ENCODE assay signal across 20 cellular contexts in genomic region chr6:105759015-105759414, GRCh38.
A peak's percentile ranks its signal among the peaks of the same experiment; 100 is the strongest.
DNase-seq lines count a peak whose midpoint lies in the region; ATAC-seq and TF ChIP-seq lines count a peak whose summit lies in the region.
"Had no signal": no experiment of that assay in that cellular context is flagged by ENCODE, and none has a peak within 500 bp of the region (broad histone marks: within the 10 kb centered on the region; RNA-seq: fewer than 3 reads in every experiment).

No MANE protein-coding gene starts in this region.

- H3K4me3 Mint-ChIP-seq in stimulated activated effector memory CD8-positive, alpha-beta T cell treated with anti-CD3 and anti-CD28 coated beads, Interleukin-12 subunit alpha, Interleukin-12 subunit beta, amount 100 ng/mL, for 72 hours: no peak overlapping the region
- H3K4me3 Mint-ChIP-seq: CD8-positive, alpha-beta T cell had no signal

- ATAC-seq in foreskin keratinocyte: peak; percentile 4
- ATAC-seq in stimulated activated effector memory CD8-positive, alpha-beta T cell treated with anti-CD3 and anti-CD28 coated beads, Interleukin-12 subunit alpha, Interleukin-12 subunit beta, amount 100 ng/mL, for 72 hours: no peak
- ATAC-seq: CD8-positive, alpha-beta T cell; GM12878; HepG2 had no signal

- DNase-seq in NCI-H748 (lab: John Stamatoyannopoulos, UW; ENCODE audit: unreplicated experiment) (peak; percentile 19), NCI-H748 treated with DMSO at 0.1 percent for 48 hours (lab: John Stamatoyannopoulos, UW) (no peak), PC-9 (peak in 1 of 2 experiments; percentile 73), foreskin keratinocyte (peak in 1 of 2 donors; percentile 50), ureter (ENCODE audit: low spot score) (peak; percentile 58), SIG-M5 treated with dmso at 0.1 percent for 504 hours (lab: John Stamatoyannopoulos, UW; ENCODE audit: unreplicated experiment) (no peak), brain microvascular endothelial cell (no peak)
- no peak for DNase-seq in stimulated activated effector memory CD8-positive, alpha-beta T cell treated with anti-CD3 and anti-CD28 coated beads, Interleukin-12 subunit alpha, Interleukin-12 subunit beta, amount 100 ng/mL, for 72 hours (ENCODE audit: low spot score in 2 of 2)
- DNase-seq: 8988T; CD8-positive, alpha-beta T cell; GDM1; GOT3; MG63; NCI-H1092 treated with DMSO at 0.1 percent for 48 hours; NCI-H187 treated with DMSO at 0.1 percent for 48 hours; NCI-H82; SHP77 had no signal

- peaks cover 6% of the 10 kb centered on the region; the same call in 1 of the 2 replicates for H3F3A ChIP-seq in PC-9 (ENCODE audit: insufficient read depth, low read depth)

- peaks cover 43% of the 10 kb centered on the region for H3K4me1 ChIP-seq in PC-9 (replicated peaks; ENCODE audit: insufficient read depth)
- peaks cover 61% of the 10 kb centered on the region for H3K4me1 ChIP-seq in foreskin keratinocyte

- in situ Hi-C loops in brain microvascular endothelial cell (cut with HindIII; ENCODE audit: low pct_ligation_motif_present, low sequenced_read_pairs): no loop called here

- POLR2A ChIA-PET in PC-9 (lab: Charles Lee; ENCODE audit: unreplicated experiment): no interaction called here

- H3K9me3 ChIP-seq in PC-9 (ENCODE audit: insufficient read depth, low read depth): no peaks in the 10 kb centered on the region; the same call in 1 of the 2 replicates
- H3K9me3 ChIP-seq: BLaER1, MG63 had no signal

- H3K4me1 Mint-ChIP-seq in stimulated activated effector memory CD8-positive, alpha-beta T cell treated with anti-CD3 and anti-CD28 coated beads, Interleukin-12 subunit alpha, Interleukin-12 subunit beta, amount 100 ng/mL, for 72 hours: peaks cover 34% of the 10 kb centered on the region

- no peaks in the 10 kb centered on the region for H3K36me3 Mint-ChIP-seq in stimulated activated effector memory CD8-positive, alpha-beta T cell treated with anti-CD3 and anti-CD28 coated beads, Interleukin-12 subunit alpha, Interleukin-12 subunit beta, amount 100 ng/mL, for 72 hours
- H3K36me3 Mint-ChIP-seq: CD8-positive, alpha-beta T cell had no signal

- intact Hi-C loops in PC-9 (cut with micrococcal nuclease; ENCODE audit: unreplicated experiment): no loop called here

- H3K9me3 Mint-ChIP-seq in stimulated activated effector memory CD8-positive, alpha-beta T cell treated with anti-CD3 and anti-CD28 coated beads, Interleukin-12 subunit alpha, Interleukin-12 subunit beta, amount 100 ng/mL, for 72 hours: peaks cover 2% of the 10 kb centered on the region
- H3K9me3 Mint-ChIP-seq: CD8-positive, alpha-beta T cell had no signal

- H3K79me2 ChIP-seq in PC-9 (ENCODE audit: low read depth): no peaks in the 10 kb centered on the region

- TF ChIP-seq CTCF in PC-9 (conservative IDR thresholded peaks at IDR 0.05) (no peak), foreskin keratinocyte (conservative IDR thresholded peaks at IDR 0.05) (no peak), brain microvascular endothelial cell (IDR thresholded peaks at IDR 0.05; ENCODE audit: low read depth, low read length, missing control alignments) (no peak)

- CTCF ChIA-PET in PC-9 (lab: Charles Lee): interaction anchor here (0.6 kb wide), 1 partner anchor 172 kb away, joined by 4 read pairs; no protein-coding TSS in a partner anchor

- H3K4me3 ChIP-seq in PC-9 (no peak overlapping the region), brain microvascular endothelial cell (ENCODE audit: low read depth, low read length) (no peak overlapping the region)
- H3K4me3 ChIP-seq: BLaER1, GM12878, MG63 had no signal

- no peaks in the 10 kb centered on the region for H3K36me3 ChIP-seq in PC-9 (ENCODE audit: low read depth)
- no peaks in the 10 kb centered on the region for H3K36me3 ChIP-seq in brain microvascular endothelial cell (replicated peaks)
- H3K36me3 ChIP-seq: BLaER1, MG63 had no signal

- no TSS peak for BruUV-seq in PC-9 (replicated peaks; lab: Mats Ljungman, UMichigan)

- H4K20me1 ChIP-seq in PC-9 (ENCODE audit: insufficient read depth): no peaks in the 10 kb centered on the region
- H4K20me1 ChIP-seq: BLaER1 had no signal

- no peak overlapping the region for H3K27ac Mint-ChIP-seq in stimulated activated effector memory CD8-positive, alpha-beta T cell treated with anti-CD3 and anti-CD28 coated beads, Interleukin-12 subunit alpha, Interleukin-12 subunit beta, amount 100 ng/mL, for 72 hours
- H3K27ac Mint-ChIP-seq: CD8-positive, alpha-beta T cell had no signal

- H3K27ac ChIP-seq in PC-9 (no peak overlapping the region), foreskin keratinocyte (peak overlapping the region; percentile 97), brain microvascular endothelial cell (no peak overlapping the region)
- H3K27ac ChIP-seq: BLaER1 had no signal

- H2AFZ ChIP-seq in PC-9: no peak overlapping the region; the same call in 1 of the 2 replicates

- no peaks in the 10 kb centered on the region for H3K27me3 ChIP-seq in PC-9 (ENCODE audit: insufficient read depth, low read depth)
- no peaks in the 10 kb centered on the region for H3K27me3 ChIP-seq in foreskin keratinocyte
- H3K27me3 ChIP-seq in brain microvascular endothelial cell (replicated peaks): no peaks in the 10 kb centered on the region
- H3K27me3 ChIP-seq: BLaER1, MG63 had no signal

- peak overlapping the region; percentile 26 for H3K4me2 ChIP-seq in PC-9
- H3K4me2 ChIP-seq: BLaER1 had no signal

- H3K9me2 ChIP-seq in PC-9 (ENCODE audit: insufficient read depth): no peaks in the 10 kb centered on the region

Comparison
In these comparisons a context has a peak if more than half of its experiments do, and no peak if none do; other contexts are left out.
1. DNase-seq: peak in NCI-H748 (single experiment) and ureter (single experiment); none in NCI-H748 treated with DMSO at 0.1 percent for 48 hours (single experiment), SIG-M5 treated with dmso at 0.1 percent for 504 hours (single experiment), stimulated activated effector memory CD8-positive, alpha-beta T cell treated with anti-CD3 and anti-CD28 coated beads, Interleukin-12 subunit alpha, Interleukin-12 subunit beta, amount 100 ng/mL, for 72 hours (0 of 2) and brain microvascular endothelial cell (single experiment).